ENCODE assay signal across 8 cellular contexts in genomic region chr17:55264273-55264639, GRCh38. TPM values are rescaled to one million over a fixed set of nuclear protein-coding genes. Genes with fewer than 3 reads are reported as not detected.
DNase-seq lines count a peak whose midpoint lies in the region; ATAC-seq and TF ChIP-seq lines count a peak whose summit lies in the region.

No MANE protein-coding gene starts in this region.

- intact Hi-C loops in PC-9 (cut with micrococcal nuclease; ENCODE audit: unreplicated experiment): no loop called here

- H3K4me2 ChIP-seq in Loucy (ENCODE audit: low read depth, low read length, poor library complexity, severe bottlenecking) (peak overlapping the region; percentile 83), PC-9 (no peak overlapping the region)

- peak; percentile 18 for DNase-seq in DMS79 (lab: John Stamatoyannopoulos, UW)
- no peak for DNase-seq in chondrocyte (ENCODE audit: low spot score)
- no peak for DNase-seq in AG08395 (ENCODE audit: low spot score)
- no peak for DNase-seq in OCI-M2 (lab: John Stamatoyannopoulos, UW; ENCODE audit: unreplicated experiment)
- DNase-seq in PC-9: no peak

- H3K9me3 ChIP-seq in Loucy (ENCODE audit: insufficient read depth, low read depth, low read length): no peaks in the 10 kb centered on the region; the same call in 1 of the 2 replicates
- no peaks in the 10 kb centered on the region for H3K9me3 ChIP-seq in PC-9 (ENCODE audit: insufficient read depth, low read depth)

- H3K4me3 Mint-ChIP-seq in chondrocyte (ENCODE audit: unreplicated experiment) (peak overlapping the region; percentile 66), nephron (peak overlapping the region; percentile 78 to 83 (median 82))

- no peak overlapping the region for H3K27ac Mint-ChIP-seq in chondrocyte (ENCODE audit: unreplicated experiment)
- no peak overlapping the region for H3K27ac Mint-ChIP-seq in nephron

- H3F3A ChIP-seq in Loucy (ENCODE audit: low read depth) (no peaks in the 10 kb centered on the region), PC-9 (ENCODE audit: insufficient read depth, low read depth) (no peaks in the 10 kb centered on the region)

- H3K79me2 ChIP-seq in Loucy (ENCODE audit: insufficient read depth, low read length) (no peaks in the 10 kb centered on the region), PC-9 (ENCODE audit: low read depth) (no peaks in the 10 kb centered on the region)

- BruUV-seq in PC-9 (replicated peaks; lab: Mats Ljungman, UMichigan): no TSS peak

- H3K27me3 ChIP-seq in Loucy (ENCODE audit: insufficient read depth, low read length, poor library complexity, severe bottlenecking): no peaks in the 10 kb centered on the region
- peaks cover 48% of the 10 kb centered on the region for H3K27me3 ChIP-seq in PC-9 (ENCODE audit: insufficient read depth, low read depth)

- H3K4me1 Mint-ChIP-seq in chondrocyte (ENCODE audit: low read depth) (peaks cover 9% of the 10 kb centered on the region), nephron (peaks cover 18% of the 10 kb centered on the region)

- H3K4me3 ChIP-seq in Loucy (ENCODE audit: low read length, poor library complexity, severe bottlenecking): peak overlapping the region; percentile 76
- H3K4me3 ChIP-seq in PC-9: no peak overlapping the region

- CTCF ChIA-PET in PC-9 (lab: Charles Lee): interaction anchor here (0.5 kb wide), 1 partner anchor 1535 kb away, joined by 7 read pairs; no protein-coding TSS in a partner anchor

- peaks cover 9% of the 10 kb centered on the region for H3K9me3 Mint-ChIP-seq in chondrocyte (ENCODE audit: low read depth)
- peaks cover 3% of the 10 kb centered on the region for H3K9me3 Mint-ChIP-seq in nephron

- H3K4me1 ChIP-seq in Loucy (ENCODE audit: insufficient read depth, low read length, poor library complexity, severe bottlenecking) (peaks cover 13% of the 10 kb centered on the region), PC-9 (replicated peaks; ENCODE audit: insufficient read depth) (0 out of 2 replicates have a peak, but pooled peaks cover 4% of the 10 kb centered on the region)

- no peak for ATAC-seq in GM21529 (IDR thresholded peaks at IDR 0.05; ENCODE audit: unreplicated experiment)

- H2AFZ ChIP-seq in Loucy (ENCODE audit: low read length): peak overlapping the region; percentile 86
- no peak overlapping the region for H2AFZ ChIP-seq in PC-9

- H3K36me3 ChIP-seq in Loucy (ENCODE audit: insufficient read depth, low read length) (no peaks in the 10 kb centered on the region), PC-9 (ENCODE audit: low read depth) (no peaks in the 10 kb centered on the region)

- H3K9me2 ChIP-seq in Loucy (replicated peaks; ENCODE audit: low read depth, low read length): no peaks in the 10 kb centered on the region
- no peaks in the 10 kb centered on the region for H3K9me2 ChIP-seq in PC-9 (ENCODE audit: insufficient read depth)

- H3K9ac ChIP-seq in Loucy (ENCODE audit: low read depth, low read length, poor library complexity, severe bottlenecking): peak overlapping the region; percentile 57

- peaks cover 72% of the 10 kb centered on the region for H3K27me3 Mint-ChIP-seq in chondrocyte (ENCODE audit: low read depth)
- H3K27me3 Mint-ChIP-seq in nephron (ENCODE audit: low read depth): peaks cover 84% of the 10 kb centered on the region

- H3K36me3 Mint-ChIP-seq in chondrocyte (ENCODE audit: low read depth): peaks cover 2% of the 10 kb centered on the region
- no peaks in the 10 kb centered on the region for H3K36me3 Mint-ChIP-seq in nephron (ENCODE audit: low read depth)

- TF ChIP-seq CTCF in Loucy (conservative IDR thresholded peaks at IDR 0.05; ENCODE audit: low read length) (no peak), chondrocyte (IDR thresholded peaks at IDR 0.05) (no peak), nephron (IDR thresholded peaks at IDR 0.05; ENCODE audit: unreplicated experiment in 3 of 3) (no peak), PC-9 (conservative IDR thresholded peaks at IDR 0.05) (no peak)

- H4K20me1 ChIP-seq in Loucy (ENCODE audit: insufficient read depth, low read length, poor library complexity, severe bottlenecking) (no peaks in the 10 kb centered on the region), PC-9 (ENCODE audit: insufficient read depth) (no peaks in the 10 kb centered on the region)

- POLR2A ChIA-PET in PC-9 (lab: Charles Lee; ENCODE audit: unreplicated experiment): no interaction called here

- no peak overlapping the region for H3K27ac ChIP-seq in PC-9

RNA-seq across cellular contexts. Expression of gene HLF, which starts 0.5 kb away (rescaled TPM):
- total RNA-seq in chondrocyte (0.18 to 0.47 TPM (median 0.27 TPM) in 3 replicates), PC-9 (2021) (not detected in 2 replicates)
